In the genomic region with DNA sequence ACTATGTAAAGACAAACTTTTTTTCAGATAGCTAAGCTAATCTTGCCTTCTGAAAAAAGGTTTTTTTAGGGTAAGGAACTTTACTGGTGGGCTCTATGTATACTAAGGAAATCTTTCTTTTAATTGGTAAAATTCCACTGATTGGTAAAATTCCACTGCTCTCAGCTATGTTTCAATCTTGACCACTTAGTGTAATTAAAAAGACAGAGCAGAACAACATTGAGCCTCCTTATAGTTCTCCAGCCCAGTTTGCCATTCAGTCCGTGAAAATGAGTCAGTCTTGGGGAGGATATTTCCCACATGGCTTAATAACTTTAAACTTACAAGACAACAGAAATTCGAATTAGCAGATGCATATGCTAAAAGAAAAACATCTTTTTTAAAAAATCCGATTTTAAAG, we compare ENCODE assay signal across 30 cellular contexts.
"Had no signal": no experiment of that assay in that cellular context is flagged by ENCODE, and none has a peak within 500 bp of the region (broad histone marks: within the 10 kb centered on the region; RNA-seq: fewer than 3 reads in every experiment).

No MANE protein-coding gene starts in this region.

- H3K27ac Mint-ChIP-seq: mesothelial cell of epicardium; naive B cell; natural killer cell; nephron progenitor cell; neural progenitor cell; stimulated activated naive B cell treated with anti-CD40 and anti-IgM and Interleukin-4, amounts not matched to agents 10 μg/mL and 1 μg/mL and 100 μg/mL, for 72 hours had no signal

- H2AFZ ChIP-seq: hepatocyte, parathyroid adenoma had no signal

- H3K9me3 Mint-ChIP-seq: nephron progenitor cell; neural progenitor cell; stimulated activated naive B cell treated with anti-CD40 and anti-IgM and Interleukin-4, amounts not matched to agents 10 μg/mL and 1 μg/mL and 100 μg/mL, for 72 hours had no signal

- H3K79me2 ChIP-seq: hepatocyte, parathyroid adenoma had no signal

- ATAC-seq: left colon; left lung; lower lobe of right lung; natural killer cell; right lobe of liver; stimulated activated naive B cell treated with anti-CD40 and anti-IgM and Interleukin-4, amounts not matched to agents 10 μg/mL and 1 μg/mL and 100 μg/mL, for 72 hours; stimulated activated naive CD8-positive, alpha-beta T cell treated with anti-CD3 and anti-CD28 coated beads, Interleukin-15, Interleukin-2, amounts not matched to agents 100 U/mL and 50 U/mL, for 24 hours; upper lobe of right lung had no signal

- H3K9me3 ChIP-seq: left lung, lower lobe of right lung, neutrophil, psoas muscle, right atrium auricular region, right lobe of liver, stomach, testis, tibial artery, upper lobe of right lung had no signal

- H3K27ac ChIP-seq: hepatocyte, left lung, lower lobe of right lung, neural progenitor cell, neutrophil, parathyroid adenoma, psoas muscle, right atrium auricular region, right lobe of liver, skin epidermis, stomach, testis, tibial artery, upper lobe of right lung had no signal

- DNase-seq: kidney glomerular epithelial cell; left colon; left lung; lower lobe of right lung; mammary epithelial cell; mesenchymal stem cell; naive B cell; natural killer cell; nephron progenitor cell; occipital lobe; psoas muscle; right lobe of liver; stimulated activated CD4-positive, alpha-beta T cell treated with anti-CD3 and anti-CD28 coated beads, Interleukin-12 subunit alpha, Interleukin-12 subunit beta, amount 100 ng/mL, for 4 hours; stimulated activated CD4-positive, alpha-beta T cell treated with anti-CD3 and anti-CD28 coated beads, Interleukin-15, amount 100 ng/mL, for 24 hours; stimulated activated CD4-positive, alpha-beta T cell treated with anti-CD3 and anti-CD28 coated beads, Interleukin-2, amount 100 ng/mL, for 24 hours; stimulated activated CD4-positive, alpha-beta T cell treated with anti-CD3 and anti-CD28 coated beads, Interleukin-4, amount 100 ng/mL, for 1 hour; stimulated activated naive B cell treated with anti-CD40 and anti-IgM and Interleukin-4, amounts not matched to agents 10 μg/mL and 1 μg/mL and 100 μg/mL, for 72 hours; stimulated activated naive CD8-positive, alpha-beta T cell treated with anti-CD3 and anti-CD28 coated beads, Interleukin-15, Interleukin-2, amounts not matched to agents 100 U/mL and 50 U/mL, for 24 hours; stomach; testis; tibial artery; trophoblast cell; upper lobe of right lung had no signal

- H3K4me3 Mint-ChIP-seq: mesothelial cell of epicardium; naive B cell; natural killer cell; nephron progenitor cell; neural progenitor cell; stimulated activated naive B cell treated with anti-CD40 and anti-IgM and Interleukin-4, amounts not matched to agents 10 μg/mL and 1 μg/mL and 100 μg/mL, for 72 hours had no signal

- H3K4me3 ChIP-seq: hepatocyte, left lung, lower lobe of right lung, neural progenitor cell, psoas muscle, right atrium auricular region, right lobe of liver, skin epidermis, stomach, testis, tibial artery, upper lobe of right lung had no signal

- H3K4me1 Mint-ChIP-seq: naive B cell; natural killer cell; nephron progenitor cell; stimulated activated naive B cell treated with anti-CD40 and anti-IgM and Interleukin-4, amounts not matched to agents 10 μg/mL and 1 μg/mL and 100 μg/mL, for 72 hours had no signal

- H3K27me3 ChIP-seq: hepatocyte, left lung, neural progenitor cell, neutrophil, right atrium auricular region, right lobe of liver, stomach, testis, tibial artery had no signal

- H3K36me3 ChIP-seq: left lung, lower lobe of right lung, neural progenitor cell, neutrophil, right atrium auricular region, right lobe of liver, stomach, tibial artery, upper lobe of right lung had no signal

- H3K9ac ChIP-seq: neural progenitor cell, parathyroid adenoma had no signal

- H3K36me3 Mint-ChIP-seq: mesothelial cell of epicardium; naive B cell; natural killer cell; neural progenitor cell; stimulated activated naive B cell treated with anti-CD40 and anti-IgM and Interleukin-4, amounts not matched to agents 10 μg/mL and 1 μg/mL and 100 μg/mL, for 72 hours had no signal

- H3K4me2 ChIP-seq: hepatocyte, neural progenitor cell had no signal

- H3K4me1 ChIP-seq: left lung, lower lobe of right lung, parathyroid adenoma, right atrium auricular region, right lobe of liver, stomach, testis, tibial artery, upper lobe of right lung had no signal
